ENCODE assay signal across 21 cellular contexts in genomic region chr9:127458921-127459320, GRCh38. TPM values are rescaled to one million over a fixed set of nuclear protein-coding genes. Genes with fewer than 3 reads are reported as not detected.
DNase-seq lines count a peak whose midpoint lies in the region; ATAC-seq and TF ChIP-seq lines count a peak whose summit lies in the region.
"Had no signal": no experiment of that assay in that cellular context is flagged by ENCODE, and none has a peak within 500 bp of the region (broad histone marks: within the 10 kb centered on the region; RNA-seq: fewer than 3 reads in every experiment).

No MANE protein-coding gene starts in this region.

- H3K9me3 ChIP-seq in heart left ventricle = no peaks in the 10 kb centered on the region
- H3K9me3 ChIP-seq in left lung = no peaks in the 10 kb centered on the region
- no peaks in the 10 kb centered on the region for H3K9me3 ChIP-seq in thyroid gland
- no peaks in the 10 kb centered on the region for H3K9me3 ChIP-seq in transverse colon
- H3K9me3 ChIP-seq: MG63 had no signal

- TF ChIP-seq CTCF in heart left ventricle (IDR thresholded peaks at IDR 0.05) = no peak
- no peak for TF ChIP-seq CTCF in left lung (IDR thresholded peaks at IDR 0.05)
- TF ChIP-seq CTCF in thyroid gland (IDR thresholded peaks at IDR 0.05) = no peak
- TF ChIP-seq CTCF in transverse colon (IDR thresholded peaks at IDR 0.05) = no peak

- DNase-seq in Right ventricle myocardium inferior (ENCODE audit: missing footprints) (peak; percentile 81), cardiac septum (ENCODE audit: low spot score) (no peak), heart left ventricle (peak in 4 of 5 donors; percentile 57 to 81 (median 66)), left lung (peak; percentile 40 to 81), thyroid gland (peak; percentile 90 to 93), DMS79 (lab: John Stamatoyannopoulos, UW) (no peak), transverse colon (no peak)
- no peak for DNase-seq in effector CD8-positive, alpha-beta T cell (lab: John Stamatoyannopoulos, UW)
- DNase-seq: Calu3, DND-41, GM23248, H7, KG1, MG63, NCI-H1105 treated with DMSO at 0.1 percent for 48 hours, NCI-H2029, NCI-H446, NCI-H524 treated with DMSO at 0.1 percent for 48 hours, NCI-H82, RPMI8226 had no signal

- no peak overlapping the region for H3K4me3 ChIP-seq in heart left ventricle
- H3K4me3 ChIP-seq in left lung = no peak overlapping the region
- no peak overlapping the region for H3K4me3 ChIP-seq in thyroid gland (replicated peaks in 1 of 3)
- no peak overlapping the region for H3K4me3 ChIP-seq in transverse colon
- H3K4me3 ChIP-seq: GM23248, MG63 had no signal

- in situ Hi-C loops in transverse colon (cut with MboI; ENCODE audit: low pct_ligation_motif_present in 1 of 4, low pct_unique_long_range_greater_than_20kb in 1 of 4, low sequenced_read_pairs in 3 of 4) = no loop called here

- 48 to 60% (median 53%) methylated on average over 9 of the region's 9 CpGs for WGBS in heart left ventricle, 4 donors
- 25 to 46% methylated on average over 9 of the region's 9 CpGs for WGBS in thyroid gland, 2 donors
- 82 to 100% methylated on average over 1 to 9 of the region's 9 CpGs for WGBS in transverse colon (ENCODE audit: low coverage in 1 of 2), 2 donors

- H3K27ac ChIP-seq in heart left ventricle = peak overlapping the region in 4 of 12 donors; percentile 22 to 36 (median 34)
- H3K27ac ChIP-seq in left lung = no peak overlapping the region
- H3K27ac ChIP-seq in thyroid gland = peak overlapping the region; percentile 29 to 73 (median 49)
- H3K27ac ChIP-seq in transverse colon = no peak overlapping the region
- H3K27ac ChIP-seq: GM23248 had no signal

- ATAC-seq in Right ventricle myocardium inferior (peak; percentile 33), heart left ventricle (peak; percentile 33 to 57 (median 46)), left lung (peak; percentile 67)
- ATAC-seq: SK-N-SH treated with all-trans-retinoic acid at 6 μM for 48 hours had no signal

- intact Hi-C loops in Right ventricle myocardium inferior (cut with DNase I) (no loop called here), cardiac septum (cut with DNase I) (loop anchor here (10.0 kb wide), 1 partner anchor 514 kb away; no protein-coding TSS in a partner anchor), heart left ventricle (cut with DNase I) (loop anchor here in 1 of 10 donors (10.0 kb wide), 1 partner anchor 234 kb away; no protein-coding TSS in a partner anchor), left lung (cut with DNase I) (no loop called here), thyroid gland (cut with DNase I) (no loop called here), transverse colon (cut with DNase I; ENCODE audit: low total_unique reads) (no loop called here)

- no peak for TF ChIP-seq EP300 in transverse colon (IDR thresholded peaks at IDR 0.05; ENCODE audit: low read depth)

- H3K36me3 ChIP-seq in heart left ventricle (peaks cover 0 to 87% (median 74%) of the 10 kb centered on the region in 9 donors), left lung (peaks cover 0 to 70% of the 10 kb centered on the region in 2 donors), thyroid gland (peaks cover 25 to 27% of the 10 kb centered on the region in 2 donors), transverse colon (peaks cover 0 to 38% (median 21%) of the 10 kb centered on the region in 4 donors)

- H3K4me1 ChIP-seq in heart left ventricle = peaks cover 0 to 29% (median 9%) of the 10 kb centered on the region in 12 donors
- H3K4me1 ChIP-seq in left lung = peaks cover 0 to 22% of the 10 kb centered on the region in 2 donors
- peaks cover 0 to 8% of the 10 kb centered on the region in 2 donors for H3K4me1 ChIP-seq in thyroid gland
- H3K4me1 ChIP-seq in transverse colon = peaks cover 0 to 6% (median 3%) of the 10 kb centered on the region in 4 donors

- TF ChIP-seq POLR2A in heart left ventricle (IDR thresholded peaks at IDR 0.05) (no peak), thyroid gland (IDR thresholded peaks at IDR 0.05) (no peak), transverse colon (IDR thresholded peaks at IDR 0.05) (no peak)

- H3K27me3 ChIP-seq in heart left ventricle (no peaks in the 10 kb centered on the region), left lung (no peaks in the 10 kb centered on the region), thyroid gland (no peaks in the 10 kb centered on the region), transverse colon (no peaks in the 10 kb centered on the region)
- H3K27me3 ChIP-seq: MG63 had no signal

RNA-seq across cellular contexts. Expression of gene LRSAM1, which starts 7.6 kb away (rescaled TPM):
- total RNA-seq in Right ventricle myocardium inferior (52.0 TPM), cardiac septum (24.4 TPM), heart left ventricle (10 to 100 TPM; 21.9 to 42.2 (median 31.6) TPM), left lung (10 to 100 TPM; 16.4 to 24.4 TPM), thyroid gland (10 to 100 TPM; 13.7 to 19.6 (median 16.3) TPM), transverse colon (10 to 100 TPM; 16.2 to 39.2 (median 26.2) TPM)
- polyA plus RNA-seq in heart left ventricle = 10 to 100 TPM; 22.2 to 38.0 TPM

RNA-seq across cellular contexts. Expression of gene RPL12, which starts 7.7 kb away (rescaled TPM):
- total RNA-seq in Right ventricle myocardium inferior (775 TPM), cardiac septum (407 TPM), heart left ventricle (100 to 1,000 TPM; 408 to 937 (median 547) TPM), left lung (1,000 to 10,000 TPM in 1 of 2 donors, 100 to 1,000 TPM in 1; 902 to 1,036 TPM), thyroid gland (1,000 to 10,000 TPM; 1,286 to 2,844 (median 1,849) TPM), transverse colon (1,000 to 10,000 TPM; 1,054 to 2,042 (median 1,540) TPM)
- 1,000 to 10,000 TPM; 1,225 to 1,523 TPM for polyA plus RNA-seq in heart left ventricle

RNA-seq across cellular contexts. Expression of gene ZNF79, which starts 34.7 kb away (rescaled TPM):
- 6.1 TPM for total RNA-seq in Right ventricle myocardium inferior
- total RNA-seq in cardiac septum = 5.5 TPM
- 1 to 10 TPM; 4.6 to 7.4 (median 5.8) TPM for total RNA-seq in heart left ventricle
- polyA plus RNA-seq in heart left ventricle = 1 to 10 TPM; 3.1 to 3.6 TPM
- 1 to 10 TPM; 7.7 to 9.0 TPM for total RNA-seq in left lung
- total RNA-seq in thyroid gland = 10 to 100 TPM; 10.6 to 19.4 (median 15.9) TPM
- total RNA-seq in transverse colon = 10 to 100 TPM in 3 of 4 donors, 1 to 10 TPM in 1; 9.4 to 12.3 (median 11.3) TPM

Comparison
In these comparisons a context has a peak if more than half of its experiments do, and no peak if none do; other contexts are left out.
1. DNase-seq: peak in Right ventricle myocardium inferior (single experiment), heart left ventricle (4 of 5), left lung (2 of 2) and thyroid gland (2 of 2); none in cardiac septum (single experiment), DMS79 (single experiment), transverse colon (single experiment) and effector CD8-positive, alpha-beta T cell (single experiment).
2. H3K27ac ChIP-seq: peak in thyroid gland (3 of 3); none in left lung (0 of 2) and transverse colon (0 of 4).
3. Peak in every context shown above with its lines, with median percentiles within 50 percentile points of each other: ATAC-seq.